Comparison of ENCODE assay signal across 9 cellular contexts in the genomic region with DNA sequence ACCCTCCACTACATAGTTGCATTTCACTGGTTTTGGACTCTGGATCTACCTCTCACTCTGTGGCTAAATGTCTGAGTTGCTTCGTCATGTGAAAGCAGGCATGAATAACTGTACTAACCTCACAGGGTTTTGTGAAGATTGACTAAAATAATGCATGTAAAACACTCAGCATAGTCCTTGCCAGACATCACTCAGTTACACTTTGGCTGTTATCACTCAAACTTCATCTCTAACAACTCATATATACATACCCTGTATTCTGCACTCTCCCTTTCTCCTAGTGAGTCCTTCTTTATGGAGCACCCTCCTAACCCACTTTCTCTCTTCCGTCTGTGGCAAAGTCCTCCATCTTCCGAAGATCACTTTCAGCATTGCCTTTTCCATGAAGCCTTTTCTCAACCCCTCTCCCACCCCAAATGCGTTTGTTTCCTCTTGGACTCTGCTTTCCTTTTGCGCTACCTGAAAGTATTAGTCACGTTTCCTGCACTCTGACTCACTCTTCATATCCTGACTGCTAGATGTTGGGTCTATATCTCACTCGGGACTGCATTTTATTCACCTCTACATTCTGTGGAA.
DNase-seq lines count a peak whose midpoint lies in the region; ATAC-seq, FAIRE-seq and TF ChIP-seq lines count a peak whose summit lies in the region.
"Had no signal": no experiment of that assay in that cellular context is flagged by ENCODE, and none has a peak within 500 bp of the region (broad histone marks: within the 10 kb centered on the region; RNA-seq: fewer than 3 reads in every experiment).

No MANE protein-coding gene starts in this region.

- peaks cover 14% of the 10 kb centered on the region for H3K4me1 ChIP-seq in HEK293 (ENCODE audit: control insufficient read depth, insufficient read depth, low read length)
- peaks cover 88% of the 10 kb centered on the region for H3K4me1 ChIP-seq in OCI-LY7 (ENCODE audit: insufficient read depth, low read length, poor library complexity, severe bottlenecking)
- H3K4me1 ChIP-seq in body of pancreas = peaks cover 16% of the 10 kb centered on the region
- peaks cover 2 to 8% of the 10 kb centered on the region in 2 donors for H3K4me1 ChIP-seq in thyroid gland

- H2AFZ ChIP-seq in OCI-LY7 (ENCODE audit: low read length) = no peak overlapping the region

- H3K9me2 ChIP-seq in OCI-LY7 (ENCODE audit: insufficient read depth, low read length) = no peaks in the 10 kb centered on the region

- H3K36me3 ChIP-seq in HEK293 (ENCODE audit: control insufficient read depth in 2 of 2, insufficient read depth in 1 of 2, low read length in 2 of 2) = no peaks in the 10 kb centered on the region
- H3K36me3 ChIP-seq in OCI-LY7 (ENCODE audit: insufficient read depth, low read length) = peaks cover 22% of the 10 kb centered on the region
- H3K36me3 ChIP-seq in body of pancreas (replicated peaks in 1 of 2; ENCODE audit: insufficient read depth in 1 of 2, low read depth in 2 of 2) = no peaks in the 10 kb centered on the region
- no peaks in the 10 kb centered on the region for H3K36me3 ChIP-seq in thyroid gland
- H3K36me3 ChIP-seq: thoracic aorta had no signal

- no peak for TF ChIP-seq CTCF in HEK293 (tag by site-specific recombination; IDR thresholded peaks at IDR 0.05)
- TF ChIP-seq CTCF in OCI-LY7 (conservative IDR thresholded peaks at IDR 0.05; ENCODE audit: low read length) = no peak
- TF ChIP-seq CTCF in epithelial cell of proximal tubule (conservative IDR thresholded peaks at IDR 0.05; ENCODE audit: low read depth, low read length) = no peak
- TF ChIP-seq CTCF in body of pancreas (IDR thresholded peaks at IDR 0.05) = no peak
- TF ChIP-seq CTCF in thyroid gland (IDR thresholded peaks at IDR 0.05) = no peak
- TF ChIP-seq CTCF in D721Med (IDR thresholded peaks at IDR 0.05; ENCODE audit: insufficient read depth, missing control alignments) = no peak

- POLR2A ChIA-PET in HEK293 (lab: Yijun Ruan, JAX) (no interaction called here), OCI-LY7 (lab: Charles Lee) (interaction anchor here (0.6 to 1.3 kb wide), 2 partner anchors 68 to 149 kb away, joined by 3 to 4 read pairs; no protein-coding TSS in a partner anchor)

- intact Hi-C loops in OCI-LY7 (cut with micrococcal nuclease; ENCODE audit: unreplicated experiment) = no loop called here
- intact Hi-C loops in body of pancreas (cut with DNase I) = no loop called here
- intact Hi-C loops in thyroid gland (cut with DNase I) = no loop called here

- H3K4me3 ChIP-seq in HEK293 (ENCODE audit: low read depth, low read length) (no peak overlapping the region), OCI-LY7 (ENCODE audit: low read depth, low read length, poor library complexity, severe bottlenecking) (no peak overlapping the region), epithelial cell of proximal tubule (ENCODE audit: low read depth, low read length) (peak overlapping the region; percentile 17), body of pancreas (no peak overlapping the region), thyroid gland (replicated peaks in 1 of 3) (no peak overlapping the region)
- H3K4me3 ChIP-seq: thoracic aorta had no signal

- 71 to 85% methylated on average over 7 of the region's 7 CpGs for WGBS in body of pancreas, 2 donors
- WGBS in thyroid gland, 2 donors = 78 to 83% methylated on average over 7 of the region's 7 CpGs

- H3K27ac ChIP-seq in HEK293 (ENCODE audit: extremely low read depth, low read depth, low read length) (no peak overlapping the region), OCI-LY7 (ENCODE audit: low read depth, low read length, poor library complexity, severe bottlenecking) (no peak overlapping the region), body of pancreas (no peak overlapping the region), thyroid gland (no peak overlapping the region)
- H3K27ac ChIP-seq: thoracic aorta had no signal

- BruUV-seq in OCI-LY7 (replicated peaks; lab: Mats Ljungman, UMichigan) = no TSS peak

- CTCF ChIA-PET in HEK293 (lab: Yijun Ruan, JAX) = interaction anchor here (0.6 to 0.8 kb wide), 2 partner anchors 17 to 191 kb away, joined by 3 read pairs; no protein-coding TSS in a partner anchor
- CTCF ChIA-PET in OCI-LY7 (lab: Charles Lee; ENCODE audit: unreplicated experiment) = no interaction called here

- TF ChIP-seq POLR2A in body of pancreas (IDR thresholded peaks at IDR 0.05) (no peak), thyroid gland (IDR thresholded peaks at IDR 0.05) (no peak)

- H4K20me1 ChIP-seq in OCI-LY7 (ENCODE audit: insufficient read depth, low read length) = no peaks in the 10 kb centered on the region

- peaks cover 84% of the 10 kb centered on the region for H3K79me2 ChIP-seq in OCI-LY7 (ENCODE audit: insufficient read depth, low read depth, low read length)

- peak overlapping the region; percentile 23 for H3K4me2 ChIP-seq in OCI-LY7 (ENCODE audit: low read length)

- H3K9me3 ChIP-seq in HEK293 (ENCODE audit: control insufficient read depth, insufficient read depth, low read depth, low read length) (no peaks in the 10 kb centered on the region), OCI-LY7 (ENCODE audit: low read length) (no peaks in the 10 kb centered on the region), body of pancreas (no peaks in the 10 kb centered on the region), thyroid gland (no peaks in the 10 kb centered on the region)
- H3K9me3 ChIP-seq: thoracic aorta had no signal

- DNase-seq in GM18507 (ENCODE audit: extremely low spot score, insufficient read length, low read depth) (no peak), OCI-LY7 (ENCODE audit: low spot score) (no peak), epithelial cell of proximal tubule (ENCODE audit: low read depth) (peak; percentile 63), body of pancreas (no peak), thyroid gland (no peak), GM19238 (ENCODE audit: insufficient read length, low spot score) (no peak), D721Med (ENCODE audit: insufficient read length, low spot score) (no peak)

- ATAC-seq in body of pancreas = no peak

- H3K27me3 ChIP-seq in body of pancreas = no peaks in the 10 kb centered on the region
- H3K27me3 ChIP-seq in thyroid gland = no peaks in the 10 kb centered on the region

- FAIRE-seq in GM18507 (lab: Jason Lieb, UNC) (peak; percentile 82), D721Med (lab: Jason Lieb, UNC) (no peak)

TF ChIP-seq in HEK293, 187 proteins besides CTCF, POLR2A, EP300 and RAD21:
- TF ChIP-seq PRDM1 (tag by site-specific recombination; IDR thresholded peaks at IDR 0.05) = peak; percentile 80
- TF ChIP-seq, protein P1, sequence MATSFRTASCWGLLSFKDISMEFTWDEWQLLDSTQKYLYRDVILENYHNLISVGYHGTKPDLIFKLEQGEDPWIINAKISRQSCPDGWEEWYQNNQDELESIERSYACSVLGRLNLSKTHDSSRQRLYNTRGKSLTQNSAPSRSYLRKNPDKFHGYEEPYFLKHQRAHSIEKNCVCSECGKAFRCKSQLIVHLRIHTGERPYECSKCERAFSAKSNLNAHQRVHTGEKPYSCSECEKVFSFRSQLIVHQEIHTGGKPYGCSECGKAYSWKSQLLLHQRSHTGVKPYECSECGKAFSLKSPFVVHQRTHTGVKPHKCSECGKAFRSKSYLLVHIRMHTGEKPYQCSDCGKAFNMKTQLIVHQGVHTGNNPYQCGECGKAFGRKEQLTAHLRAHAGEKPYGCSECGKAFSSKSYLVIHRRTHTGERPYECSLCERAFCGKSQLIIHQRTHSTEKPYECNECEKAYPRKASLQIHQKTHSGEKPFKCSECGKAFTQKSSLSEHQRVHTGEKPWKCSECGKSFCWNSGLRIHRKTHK (tag by site-specific recombination; IDR thresholded peaks at IDR 0.05) = no peak
